ENCODE assay signal across 20 cellular contexts in genomic region chr5:120375248-120375647, GRCh38.
DNase-seq lines count a peak whose midpoint lies in the region; ATAC-seq and TF ChIP-seq lines count a peak whose summit lies in the region.
"Had no signal": no experiment of that assay in that cellular context is flagged by ENCODE, and none has a peak within 500 bp of the region (broad histone marks: within the 10 kb centered on the region; RNA-seq: fewer than 3 reads in every experiment).

No MANE protein-coding gene starts in this region.

- intact Hi-C loops in sciatic nerve (cut with DNase I): no loop called here

- ATAC-seq in sciatic nerve (peak; percentile 74), GM19397 (IDR thresholded peaks at IDR 0.05; ENCODE audit: unreplicated experiment) (no peak), HG03097 (IDR thresholded peaks at IDR 0.05; ENCODE audit: low FRiP score, unreplicated experiment) (no peak)
- ATAC-seq: CD8-positive, alpha-beta T cell; Panc1 had no signal

- no peak for TF ChIP-seq CTCF in AG10803 (conservative IDR thresholded peaks at IDR 0.05; ENCODE audit: low read length)

- no peak overlapping the region for H3K4me3 ChIP-seq in AG10803 (ENCODE audit: low read length)
- H3K4me3 ChIP-seq: SJCRH30 had no signal

- DNase-seq in AG10803 (ENCODE audit: low read depth) (peak; percentile 57), GM04504 (ENCODE audit: low read depth) (peak; percentile 35), fibroblast of gingiva (ENCODE audit: low read depth) (peak; percentile 32), sciatic nerve (ENCODE audit: low spot score) (no peak)
- DNase-seq in activated CD4-positive, alpha-beta T cell treated with anti-CD3 and anti-CD28 coated beads, Interleukin-2, amount 50 U/mL, for 4 hours: no peak
- DNase-seq: AML-193; C1 segment of cervical spinal cord; CD8-positive, alpha-beta T cell; DND-41; Karpas-422; MV-4-11; NCI-H1105 treated with DMSO at 0.1 percent for 48 hours; NCI-H2029 treated with DMSO at 0.1 percent for 48 hours; NCI-H226; NCI-H510A treated with DMSO at 0.1 percent for 48 hours; NCI-H774; SJCRH30 had no signal

Comparison
In these comparisons a context has a peak if more than half of its experiments do, and no peak if none do; other contexts are left out.
1. DNase-seq: peak in AG10803 (single experiment), GM04504 (single experiment) and fibroblast of gingiva (single experiment); none in sciatic nerve (single experiment) and activated CD4-positive, alpha-beta T cell treated with anti-CD3 and anti-CD28 coated beads, Interleukin-2, amount 50 U/mL, for 4 hours (0 of 2).